Comparison of ENCODE assay signal across 12 cellular contexts in the genomic region with DNA sequence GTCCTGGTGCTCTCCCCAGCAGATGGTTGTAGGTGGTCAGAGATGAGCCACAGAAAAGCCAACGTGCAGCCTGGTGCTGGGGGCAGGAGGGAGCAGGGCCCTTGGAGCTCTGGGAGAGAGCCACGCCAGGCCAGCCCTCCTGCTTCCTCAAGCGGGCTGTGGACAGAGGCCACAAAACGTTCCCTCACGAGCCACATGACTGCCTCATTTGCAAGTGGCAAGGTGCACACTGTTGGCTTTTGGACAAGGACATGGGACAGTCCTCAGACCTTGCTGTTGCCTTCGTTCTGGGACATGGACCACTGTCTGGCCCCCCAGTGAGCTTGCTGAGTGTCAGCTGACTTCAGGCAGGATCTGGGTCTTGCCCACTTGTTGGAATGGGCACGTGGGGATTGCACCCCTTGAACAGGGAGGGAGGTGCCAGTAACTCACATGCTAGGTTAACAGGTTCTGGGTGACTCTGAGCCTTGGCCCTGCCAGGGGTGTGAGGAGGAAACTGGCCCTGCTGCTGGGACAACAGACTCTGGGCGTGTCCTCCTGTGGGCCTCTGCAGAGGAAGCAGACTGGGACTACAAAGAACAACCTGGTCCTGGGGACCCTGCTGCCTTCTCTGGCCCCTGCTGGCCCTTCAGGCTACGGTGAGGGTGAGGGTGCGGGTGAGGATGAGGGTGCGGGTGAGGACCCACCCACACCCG. TPM values are rescaled to one million over a fixed set of nuclear protein-coding genes. Genes with fewer than 3 reads are reported as not detected.
A peak's percentile ranks its signal among the peaks of the same experiment; 100 is the strongest.
DNase-seq lines count a peak whose midpoint lies in the region; ATAC-seq lines count a peak whose summit lies in the region.
"Had no signal": no experiment of that assay in that cellular context is flagged by ENCODE, and none has a peak within 500 bp of the region (broad histone marks: within the 10 kb centered on the region; RNA-seq: fewer than 3 reads in every experiment).

No MANE protein-coding gene starts in this region.

- H3K9me3 ChIP-seq in duodenal mucosa (ENCODE audit: control insufficient read depth in 1 of 2, low read length in 2 of 2) = no peaks in the 10 kb centered on the region

- ATAC-seq in stimulated activated effector memory CD8-positive, alpha-beta T cell treated with anti-CD3 and anti-CD28 coated beads, Interleukin-12 subunit alpha, Interleukin-12 subunit beta, amount 100 ng/mL, for 72 hours = no peak
- ATAC-seq in HG03342 (IDR thresholded peaks at IDR 0.05; ENCODE audit: unreplicated experiment) = no peak

- no peak for DNase-seq in activated CD4-positive, alpha-beta T cell treated with anti-CD3 and anti-CD28 coated beads, Interleukin-2, amount 10 ng/mL, durations not matched to agents 7 days and 5 days
- DNase-seq in activated CD4-positive, alpha-beta T cell treated with anti-CD3 and anti-CD28 coated beads, Interleukin-2, amount 50 U/mL, for 1 hour = no peak
- DNase-seq in NOMO-1 treated with DMSO at 0.1 percent for 48 hours (lab: John Stamatoyannopoulos, UW; ENCODE audit: unreplicated experiment) = peak; percentile 1
- no peak for DNase-seq in stimulated activated effector memory CD8-positive, alpha-beta T cell treated with anti-CD3 and anti-CD28 coated beads, Interleukin-12 subunit alpha, Interleukin-12 subunit beta, amount 100 ng/mL, for 72 hours (ENCODE audit: low spot score in 2 of 2)
- no peak for DNase-seq in NCI-H1436 (lab: John Stamatoyannopoulos, UW)
- DNase-seq in cerebellum (ENCODE audit: low spot score) = no peak
- DNase-seq: ACHN; activated CD4-positive, CD25-positive, alpha-beta regulatory T cell; GF-D8; GM23248 had no signal

- H3K4me1 Mint-ChIP-seq in activated CD4-positive, alpha-beta T cell treated with anti-CD3 and anti-CD28 coated beads, Interleukin-2, amount 10 ng/mL, durations not matched to agents 7 days and 5 days = peaks cover 67% of the 10 kb centered on the region
- H3K4me1 Mint-ChIP-seq in stimulated activated effector memory CD8-positive, alpha-beta T cell treated with anti-CD3 and anti-CD28 coated beads, Interleukin-12 subunit alpha, Interleukin-12 subunit beta, amount 100 ng/mL, for 72 hours = peaks cover 19% of the 10 kb centered on the region

- POLR2A ChIA-PET in activated CD4-positive, alpha-beta T cell treated with anti-CD3 and anti-CD28 coated beads, Interleukin-2, amount 10 ng/mL, durations not matched to agents 7 days and 5 days (lab: Charles Lee) = interaction anchor here (0.6 kb wide), 1 partner anchor 120 kb away, joined by 3 read pairs; no protein-coding TSS in a partner anchor

- peaks cover 0 to 4% of the 10 kb centered on the region in 2 donors for H3K27me3 ChIP-seq in duodenal mucosa (ENCODE audit: control insufficient read depth in 1 of 2, insufficient read depth in 2 of 2, low read length in 2 of 2)

- peaks cover 31% of the 10 kb centered on the region for H3K36me3 Mint-ChIP-seq in activated CD4-positive, alpha-beta T cell treated with anti-CD3 and anti-CD28 coated beads, Interleukin-2, amount 10 ng/mL, durations not matched to agents 7 days and 5 days (ENCODE audit: low read depth)
- peaks cover 25% of the 10 kb centered on the region for H3K36me3 Mint-ChIP-seq in stimulated activated effector memory CD8-positive, alpha-beta T cell treated with anti-CD3 and anti-CD28 coated beads, Interleukin-12 subunit alpha, Interleukin-12 subunit beta, amount 100 ng/mL, for 72 hours

- CTCF ChIA-PET in activated CD4-positive, alpha-beta T cell treated with anti-CD3 and anti-CD28 coated beads, Interleukin-2, amount 10 ng/mL, durations not matched to agents 7 days and 5 days (lab: Charles Lee) = interaction anchor here (0.9 to 1.4 kb wide), 3 partner anchors 14 to 145 kb away, joined by 3 to 4 read pairs (median 4); no protein-coding TSS in a partner anchor

- H3K27me3 Mint-ChIP-seq in activated CD4-positive, alpha-beta T cell treated with anti-CD3 and anti-CD28 coated beads, Interleukin-2, amount 10 ng/mL, durations not matched to agents 7 days and 5 days = no peaks in the 10 kb centered on the region

- H3K36me3 ChIP-seq in duodenal mucosa (ENCODE audit: control insufficient read depth in 1 of 2, insufficient read depth in 2 of 2, low read length in 2 of 2) = no peaks in the 10 kb centered on the region

- peaks cover 63 to 74% of the 10 kb centered on the region in 2 donors for H3K4me1 ChIP-seq in duodenal mucosa (ENCODE audit: control insufficient read depth in 1 of 2, insufficient read depth in 2 of 2, low read length in 2 of 2)

- H3K27ac ChIP-seq in duodenal mucosa (ENCODE audit: low read depth, low read length) = peak overlapping the region; percentile 46
- H3K27ac ChIP-seq: GM23248 had no signal

- H3K4me3 Mint-ChIP-seq in activated CD4-positive, alpha-beta T cell treated with anti-CD3 and anti-CD28 coated beads, Interleukin-2, amount 10 ng/mL, durations not matched to agents 7 days and 5 days = peak overlapping the region; percentile 90
- H3K4me3 Mint-ChIP-seq in stimulated activated effector memory CD8-positive, alpha-beta T cell treated with anti-CD3 and anti-CD28 coated beads, Interleukin-12 subunit alpha, Interleukin-12 subunit beta, amount 100 ng/mL, for 72 hours = peak overlapping the region; percentile 71

- H3K27ac Mint-ChIP-seq in activated CD4-positive, alpha-beta T cell treated with anti-CD3 and anti-CD28 coated beads, Interleukin-2, amount 10 ng/mL, durations not matched to agents 7 days and 5 days = peak overlapping the region; percentile 79
- H3K27ac Mint-ChIP-seq in stimulated activated effector memory CD8-positive, alpha-beta T cell treated with anti-CD3 and anti-CD28 coated beads, Interleukin-12 subunit alpha, Interleukin-12 subunit beta, amount 100 ng/mL, for 72 hours = no peak overlapping the region

- no peak overlapping the region for H3K4me3 ChIP-seq in duodenal mucosa (ENCODE audit: low read depth in 1 of 2, low read length in 2 of 2)
- H3K4me3 ChIP-seq: GM23248 had no signal

- no peaks in the 10 kb centered on the region for H3K9me3 Mint-ChIP-seq in activated CD4-positive, alpha-beta T cell treated with anti-CD3 and anti-CD28 coated beads, Interleukin-2, amount 10 ng/mL, durations not matched to agents 7 days and 5 days
- no peaks in the 10 kb centered on the region for H3K9me3 Mint-ChIP-seq in stimulated activated effector memory CD8-positive, alpha-beta T cell treated with anti-CD3 and anti-CD28 coated beads, Interleukin-12 subunit alpha, Interleukin-12 subunit beta, amount 100 ng/mL, for 72 hours

- peak overlapping the region; percentile 17 to 48 for H3K9ac ChIP-seq in duodenal mucosa (ENCODE audit: low read depth in 1 of 2, low read length in 2 of 2)
- H3K9ac ChIP-seq: GM23248 had no signal

RNA-seq across cellular contexts. Expression of gene SLCO4A1, which starts 2.6 kb away (rescaled TPM):
- 10 to 100 TPM; 54.2 to 55.2 TPM for total RNA-seq in activated CD4-positive, alpha-beta T cell treated with anti-CD3 and anti-CD28 coated beads, Interleukin-2, amount 10 ng/mL, durations not matched to agents 7 days and 5 days
- total RNA-seq in cerebellum = 2.1 TPM

Comparison
In these comparisons a context has a peak if more than half of its experiments do, and no peak if none do; other contexts are left out.
1. RNA of gene SLCO4A1, which starts 2.6 kb away (total RNA-seq): 54.2 to 55.2 TPM in activated CD4-positive, alpha-beta T cell treated with anti-CD3 and anti-CD28 coated beads, Interleukin-2, amount 10 ng/mL, durations not matched to agents 7 days and 5 days; 2.1 TPM in cerebellum (single experiment); every median in the first group is over 10 times any median in the second.